ENCODE assay signal across 10 cellular contexts in genomic region chr7:366171-366916, GRCh38.
A peak's percentile ranks its signal among the peaks of the same experiment; 100 is the strongest.
DNase-seq lines count a peak whose midpoint lies in the region; ATAC-seq and TF ChIP-seq lines count a peak whose summit lies in the region.
"Had no signal": no experiment of that assay in that cellular context is flagged by ENCODE, and none has a peak within 500 bp of the region (broad histone marks: within the 10 kb centered on the region; RNA-seq: fewer than 3 reads in every experiment).

No MANE protein-coding gene starts in this region.

- H3K4me3 ChIP-seq in right cardiac atrium (ENCODE audit: low read length), result no peak overlapping the region
- H3K4me3 ChIP-seq in heart right ventricle, result no peak overlapping the region
- no peak overlapping the region for H3K4me3 ChIP-seq in aorta (ENCODE audit: low read length in 2 of 2)

- H3K27ac Mint-ChIP-seq in activated B cell treated with CpG ODN at 0.5 μM for 24 hours, result no peak overlapping the region

- H3K9me3 Mint-ChIP-seq in activated B cell treated with CpG ODN at 0.5 μM for 24 hours, result no peaks in the 10 kb centered on the region
- H3K9me3 Mint-ChIP-seq: neural crest cell had no signal

- H3K27me3 ChIP-seq in right cardiac atrium (ENCODE audit: control insufficient read depth, insufficient read depth) (no peaks in the 10 kb centered on the region), heart right ventricle (peaks cover 0 to 35% (median 16%) of the 10 kb centered on the region in 7 donors), aorta (ENCODE audit: control insufficient read depth in 1 of 2, insufficient read depth in 2 of 2, low read length in 1 of 2) (no peaks in the 10 kb centered on the region)

- H3K27me3 Mint-ChIP-seq in activated B cell treated with CpG ODN at 0.5 μM for 24 hours, result peaks cover 41% of the 10 kb centered on the region

- ATAC-seq in right cardiac atrium (no peak), heart right ventricle (no peak), activated B cell treated with CpG ODN at 0.5 μM for 24 hours (ENCODE audit: low read depth) (no peak), aorta (ENCODE audit: low FRiP score) (no peak)

- H3K4me1 Mint-ChIP-seq in activated B cell treated with CpG ODN at 0.5 μM for 24 hours, result peaks cover 45% of the 10 kb centered on the region

- CTCF ChIA-PET in activated B cell treated with CpG ODN at 0.5 μM for 24 hours (lab: Charles Lee), result interaction anchor here (0.5 kb wide), 1 partner anchor 407 kb away, joined by 3 read pairs; no protein-coding TSS in a partner anchor

- TF ChIP-seq CTCF in heart right ventricle (IDR thresholded peaks at IDR 0.05), result no peak
- TF ChIP-seq CTCF in activated B cell treated with CpG ODN at 0.5 μM for 24 hours (IDR thresholded peaks at IDR 0.05), result no peak

- no peaks in the 10 kb centered on the region for H3K36me3 Mint-ChIP-seq in activated B cell treated with CpG ODN at 0.5 μM for 24 hours (ENCODE audit: low read depth)

- H3K4me3 Mint-ChIP-seq in activated B cell treated with CpG ODN at 0.5 μM for 24 hours, result peak overlapping the region; percentile 42
- H3K4me3 Mint-ChIP-seq: neural crest cell had no signal

- no peak overlapping the region for H3K27ac ChIP-seq in right cardiac atrium (ENCODE audit: low read length)
- H3K27ac ChIP-seq in heart right ventricle, result no peak overlapping the region
- H3K27ac ChIP-seq in aorta (ENCODE audit: low read depth in 1 of 2, low read length in 2 of 2), result no peak overlapping the region

- no peaks in the 10 kb centered on the region for H3K36me3 ChIP-seq in heart right ventricle
- H3K36me3 ChIP-seq in aorta (ENCODE audit: control insufficient read depth in 1 of 2, insufficient read depth in 2 of 2, low read length in 1 of 2), result no peaks in the 10 kb centered on the region

- H3K9me3 ChIP-seq in right cardiac atrium (ENCODE audit: control insufficient read depth, low read length), result no peaks in the 10 kb centered on the region
- no peaks in the 10 kb centered on the region for H3K9me3 ChIP-seq in heart right ventricle
- H3K9me3 ChIP-seq in aorta (ENCODE audit: control insufficient read depth, low read length), result no peaks in the 10 kb centered on the region

- POLR2A ChIA-PET in activated B cell treated with CpG ODN at 0.5 μM for 24 hours (lab: Charles Lee), result no interaction called here

- peak in 2 of 3 donors; percentile 5 to 8 for DNase-seq in right cardiac atrium
- no peak for DNase-seq in heart right ventricle
- DNase-seq in activated B cell treated with CpG ODN at 0.5 μM for 24 hours, result no peak
- peak; percentile 80 for DNase-seq in foreskin melanocyte
- DNase-seq in aorta, result peak; percentile 49 to 67
- DNase-seq in SW 1271 (lab: John Stamatoyannopoulos, UW), result no peak
- no peak for DNase-seq in cortex of kidney (lab: John Stamatoyannopoulos, UW)
- DNase-seq in NCI-H2227 treated with DMSO at 0.1 percent for 48 hours (lab: John Stamatoyannopoulos, UW), result no peak
- DNase-seq: DMS153 had no signal

- intact Hi-C loops in right cardiac atrium (cut with DNase I) (no loop called here), heart right ventricle (cut with DNase I) (no loop called here), activated B cell treated with CpG ODN at 0.5 μM for 24 hours (cut with micrococcal nuclease) (no loop called here), aorta (cut with DNase I) (no loop called here)

- 26% methylated on average over 17 of the region's 17 CpGs for WGBS in right cardiac atrium
- 35 to 46% methylated on average over 17 of the region's 17 CpGs for WGBS in heart right ventricle, 2 donors
- WGBS in aorta, 2 donors, result 26 to 28% methylated on average over 17 of the region's 17 CpGs

- H3K4me1 ChIP-seq in right cardiac atrium (ENCODE audit: control insufficient read depth, insufficient read depth, low read length) (no peaks in the 10 kb centered on the region), heart right ventricle (peaks cover 0 to 29% (median 5%) of the 10 kb centered on the region in 9 donors), aorta (ENCODE audit: control insufficient read depth in 1 of 2, insufficient read depth in 2 of 2, low read length in 2 of 2) (no peaks in the 10 kb centered on the region)

Comparison
In these comparisons a context has a peak if more than half of its experiments do, and no peak if none do; other contexts are left out.
1. DNase-seq: peak in right cardiac atrium (2 of 3), foreskin melanocyte (single experiment) and aorta (2 of 2); none in heart right ventricle (0 of 2), activated B cell treated with CpG ODN at 0.5 μM for 24 hours (single experiment), SW 1271 (0 of 2), cortex of kidney (single experiment) and NCI-H2227 treated with DMSO at 0.1 percent for 48 hours (single experiment).